14 cellular contexts compared by ENCODE assay signal in the genomic region with DNA sequence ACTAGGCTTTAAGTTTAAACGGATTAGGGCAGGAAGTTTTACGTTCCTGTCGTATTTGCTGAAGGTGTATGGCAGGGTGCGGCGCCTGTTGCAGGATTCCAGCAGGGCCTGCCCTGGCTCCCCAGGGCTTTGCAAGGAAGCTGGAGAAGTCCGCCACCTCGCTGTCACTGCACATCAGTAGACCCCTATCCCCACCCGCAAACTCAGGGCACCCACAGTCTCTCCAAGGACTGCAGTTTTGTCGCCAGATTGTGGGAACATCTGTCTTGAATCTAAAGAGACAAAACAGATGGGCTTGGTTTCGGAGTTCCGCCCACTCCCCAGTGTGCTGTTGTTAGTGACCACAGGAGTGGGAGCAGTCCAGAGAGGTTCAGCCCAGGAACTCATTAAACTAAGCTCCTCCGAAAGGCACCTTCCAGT.
DNase-seq lines count a peak whose midpoint lies in the region; ATAC-seq, FAIRE-seq and TF ChIP-seq lines count a peak whose summit lies in the region.
"Had no signal": no experiment of that assay in that cellular context is flagged by ENCODE, and none has a peak within 500 bp of the region (broad histone marks: within the 10 kb centered on the region; RNA-seq: fewer than 3 reads in every experiment).

No MANE protein-coding gene starts in this region.

- no peaks in the 10 kb centered on the region for H3K9me3 ChIP-seq in osteoblast (ENCODE audit: low read depth, low read length)
- H3K9me3 ChIP-seq: HAP-1, ovary had no signal

- DNase-seq in D721Med (ENCODE audit: insufficient read length, low spot score): no peak
- peak; percentile 71 for DNase-seq in NCI-H226
- peak; percentile 41 for DNase-seq in epithelial cell of esophagus (ENCODE audit: low read depth)
- no peak for DNase-seq in osteoblast (ENCODE audit: insufficient read length, low spot score, missing footprints)
- no peak for DNase-seq in activated CD4-positive, alpha-beta T cell treated with anti-CD3 and anti-CD28 coated beads, Interleukin-2, amount 50 U/mL, for 48 hours
- DNase-seq in central memory CD4-positive, alpha-beta T cell: no peak
- DNase-seq: activated T-cell treated with anti-CD3 and anti-CD28 coated beads, Interleukin-2, amount 50 U/mL, for 1 hour; anterior cingulate cortex; foreskin melanocyte; NCI-H2107; ovary had no signal

- no peaks in the 10 kb centered on the region for H4K20me1 ChIP-seq in osteoblast (ENCODE audit: insufficient read depth, low read length)

- peak; percentile 6 for TF ChIP-seq CTCF in D721Med (IDR thresholded peaks at IDR 0.05; ENCODE audit: insufficient read depth, missing control alignments)
- TF ChIP-seq CTCF in epithelial cell of esophagus (IDR thresholded peaks at IDR 0.05; ENCODE audit: insufficient read depth, low read depth, low read length, missing control alignments): no peak
- TF ChIP-seq CTCF in osteoblast (IDR thresholded peaks at IDR 0.05; ENCODE audit: extremely low read depth, low read depth, low read length): no peak

- no peak overlapping the region for H3K27ac ChIP-seq in osteoblast (ENCODE audit: low read depth, low read length)
- H3K27ac ChIP-seq: ovary had no signal

- FAIRE-seq in D721Med (lab: Jason Lieb, UNC): no peak

- peaks cover 17% of the 10 kb centered on the region for H3K4me1 ChIP-seq in osteoblast (ENCODE audit: insufficient read depth, low read length)
- H3K4me1 ChIP-seq: HAP-1 had no signal

- H3K4me2 ChIP-seq in osteoblast (ENCODE audit: insufficient read depth, low read length): no peak overlapping the region

- no peaks in the 10 kb centered on the region for H3K36me3 ChIP-seq in osteoblast (ENCODE audit: insufficient read depth, low read length)
- H3K36me3 ChIP-seq: HAP-1, ovary had no signal

- no peaks in the 10 kb centered on the region for H3K79me2 ChIP-seq in osteoblast (ENCODE audit: insufficient read depth, low read length)

- no peak for ATAC-seq in HG02884 (IDR thresholded peaks at IDR 0.05; ENCODE audit: unreplicated experiment)
- ATAC-seq in activated CD4-positive, CD25-positive, alpha-beta regulatory T cell treated with anti-CD3 and anti-CD28 coated beads, Interleukin-2, amount 50 U/mL, for 24 hours: no peak

- no peaks in the 10 kb centered on the region for H3K27me3 ChIP-seq in osteoblast (ENCODE audit: insufficient read depth, low read length)
- H3K27me3 ChIP-seq: ovary had no signal

- no peak overlapping the region for H3K4me3 ChIP-seq in epithelial cell of esophagus (ENCODE audit: low read length)
- no peak overlapping the region for H3K4me3 ChIP-seq in osteoblast (ENCODE audit: insufficient read depth, low read length)
- H3K4me3 ChIP-seq: HAP-1, ovary had no signal

- peak overlapping the region; percentile 26 for H2AFZ ChIP-seq in osteoblast (ENCODE audit: low read length)

Comparison
In these comparisons a context has a peak if more than half of its experiments do, and no peak if none do; other contexts are left out.
1. DNase-seq: peak in NCI-H226 (single experiment) and epithelial cell of esophagus (single experiment); none in D721Med (single experiment), osteoblast (single experiment), activated CD4-positive, alpha-beta T cell treated with anti-CD3 and anti-CD28 coated beads, Interleukin-2, amount 50 U/mL, for 48 hours (0 of 2) and central memory CD4-positive, alpha-beta T cell (single experiment).